In the genomic region with DNA sequence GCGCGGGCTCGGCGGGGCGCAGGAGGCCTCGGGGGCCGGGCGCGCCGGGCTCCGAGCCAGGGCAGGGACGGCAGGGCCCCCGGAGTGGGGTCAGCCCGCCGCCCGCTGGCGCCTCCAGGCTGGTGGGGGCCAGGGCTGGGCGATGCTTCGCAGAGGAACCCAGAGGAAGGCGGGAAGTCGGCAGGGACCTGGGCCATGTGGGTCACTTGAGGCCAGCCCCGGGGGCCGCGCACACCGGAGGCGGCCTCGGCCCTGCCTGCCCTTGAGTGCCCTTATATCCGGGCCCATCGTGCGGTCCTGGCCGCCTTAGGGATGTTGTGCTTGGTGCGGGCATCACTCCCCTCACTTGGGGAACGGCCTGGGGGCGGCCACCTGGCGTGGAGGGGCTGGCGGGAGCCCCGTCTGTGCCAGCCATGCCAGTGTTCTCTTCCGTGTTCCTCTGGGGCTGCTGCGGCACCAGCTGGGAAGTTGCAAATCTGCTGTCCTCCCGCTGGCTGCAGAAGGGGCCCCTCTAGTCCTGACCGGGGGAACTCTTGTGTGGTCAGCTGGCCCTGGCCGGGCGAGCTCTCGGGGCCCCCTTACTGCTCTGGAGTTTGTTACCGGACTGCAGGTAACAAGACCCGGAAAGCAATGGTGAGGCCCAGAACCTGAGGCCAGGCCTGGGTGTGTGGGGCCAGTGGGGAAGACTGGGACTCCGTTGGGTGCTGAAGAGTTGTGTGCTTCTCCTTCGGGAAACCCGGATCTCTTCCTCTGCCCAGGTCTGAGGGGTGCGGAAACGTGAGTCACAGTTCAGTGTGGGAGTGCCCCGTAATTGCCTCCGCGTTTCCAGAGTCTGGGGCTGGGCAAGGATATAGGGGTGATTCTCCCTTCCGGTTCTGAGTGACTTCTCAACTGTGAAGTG, we compare ENCODE assay signal across 2 cellular contexts.
TF ChIP-seq lines count a peak whose summit lies in the region.

No MANE protein-coding gene starts in this region.

TF ChIP-seq in IMR-90, 13 proteins besides CTCF, POLR2A, EP300 and RAD21:
- TF ChIP-seq MXI1 (IDR thresholded peaks at IDR 0.05; ENCODE audit: borderline replicate concordance, low read depth, low read length) (peak; percentile 8; the same call in 1 of the 2 replicates), FOS (IDR thresholded peaks at IDR 0.05; ENCODE audit: low read depth, low read length) (peak; percentile 24; the same call in 1 of the 2 replicates), CHD1 (IDR thresholded peaks at IDR 0.05; ENCODE audit: low read depth, low read length) (peak; percentile 29; the same call in 1 of the 2 replicates), MAFK (IDR thresholded peaks at IDR 0.05; ENCODE audit: low read depth, low read length) (no peak), MAZ (IDR thresholded peaks at IDR 0.05; ENCODE audit: borderline replicate concordance, low read depth, low read length) (no peak; the same call in 1 of the 2 replicates), BHLHE40 (IDR thresholded peaks at IDR 0.05; ENCODE audit: low read depth, low read length) (no peak), RFX5 (IDR thresholded peaks at IDR 0.05; ENCODE audit: low read depth, low read length) (no peak), NFE2L2 (IDR thresholded peaks at IDR 0.05; ENCODE audit: low read depth, low read length) (no peak), SMC3 (IDR thresholded peaks at IDR 0.05; ENCODE audit: low read depth, low read length) (no peak)
- TF ChIP-seq, protein P1, sequence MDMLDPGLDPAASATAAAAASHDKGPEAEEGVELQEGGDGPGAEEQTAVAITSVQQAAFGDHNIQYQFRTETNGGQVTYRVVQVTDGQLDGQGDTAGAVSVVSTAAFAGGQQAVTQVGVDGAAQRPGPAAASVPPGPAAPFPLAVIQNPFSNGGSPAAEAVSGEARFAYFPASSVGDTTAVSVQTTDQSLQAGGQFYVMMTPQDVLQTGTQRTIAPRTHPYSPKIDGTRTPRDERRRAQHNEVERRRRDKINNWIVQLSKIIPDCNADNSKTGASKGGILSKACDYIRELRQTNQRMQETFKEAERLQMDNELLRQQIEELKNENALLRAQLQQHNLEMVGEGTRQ (IDR thresholded peaks at IDR 0.05; ENCODE audit: low read depth, low read length) = no peak

TF ChIP-seq in neural cell, 6 proteins besides CTCF, POLR2A, EP300 and RAD21:
- no peak for TF ChIP-seq SMC3 (conservative IDR thresholded peaks at IDR 0.05; ENCODE audit: poor library complexity)
- peak; percentile 40 for TF ChIP-seq MXI1 (conservative IDR thresholded peaks at IDR 0.05; ENCODE audit: poor library complexity, severe bottlenecking)
